Comparison of ENCODE assay signal across 1 cellular context in genomic region chr15:62068071-62068786, GRCh38.
A peak's percentile ranks its signal among the peaks of the same experiment; 100 is the strongest.
TF ChIP-seq lines count a peak whose summit lies in the region.

No MANE protein-coding gene starts in this region.

TF ChIP-seq in HepG2, 621 proteins besides CTCF, POLR2A, EP300 and RAD21 (continues in another document):
- peak; percentile 48 to 57; a peak in 2 of 4 replicates for TF ChIP-seq HMGXB4 (CRISPR knock-in tag; IDR thresholded peaks at IDR 0.05; ENCODE audit: borderline replicate concordance in 1 of 2, low read depth in 1 of 2)
- 0 out of 2 replicates have a peak, but pooled peaks have one; percentile 29 for TF ChIP-seq ZNF891 (CRISPR knock-in tag; IDR thresholded peaks at IDR 0.05)
- TF ChIP-seq ZNF180 (CRISPR knock-in tag; IDR thresholded peaks at IDR 0.05; ENCODE audit: borderline replicate concordance, low read depth), result no peak
- TF ChIP-seq ZNF275 (CRISPR knock-in tag; IDR thresholded peaks at IDR 0.05; ENCODE audit: borderline replicate concordance), result no peak
- TF ChIP-seq RXRB (CRISPR knock-in tag; IDR thresholded peaks at IDR 0.05; ENCODE audit: borderline replicate concordance), result 0 out of 2 replicates have a peak, but pooled peaks have one; percentile 25
- no peak for TF ChIP-seq ZNF101 (CRISPR knock-in tag; IDR thresholded peaks at IDR 0.05; ENCODE audit: borderline replicate concordance, low read depth)
- TF ChIP-seq ADNP (CRISPR knock-in tag; IDR thresholded peaks at IDR 0.05), result no peak
- 0 out of 2 replicates have a peak, but pooled peaks have one; percentile 39 for TF ChIP-seq BCL6 (CRISPR knock-in tag; IDR thresholded peaks at IDR 0.05)
- 0 out of 2 replicates have a peak, but pooled peaks have one; percentile 21 for TF ChIP-seq KAT8 (CRISPR knock-in tag; IDR thresholded peaks at IDR 0.05)
- 0 out of 2 replicates have a peak, but pooled peaks have one; percentile 27 for TF ChIP-seq ZNF331 (CRISPR knock-in tag; IDR thresholded peaks at IDR 0.05)
- peak; percentile 65 for TF ChIP-seq SAP130 (CRISPR knock-in tag; IDR thresholded peaks at IDR 0.05; ENCODE audit: low read depth)
- peak; percentile 78 for TF ChIP-seq ZFY (CRISPR knock-in tag; IDR thresholded peaks at IDR 0.05)
- no peak for TF ChIP-seq POLR2AphosphoS5 (IDR thresholded peaks at IDR 0.05; ENCODE audit: low read depth, low read length)
- TF ChIP-seq ZNF768 (CRISPR knock-in tag; IDR thresholded peaks at IDR 0.05), result peak; percentile 75
- TF ChIP-seq SMYD3 (CRISPR knock-in tag; IDR thresholded peaks at IDR 0.05), result no peak
- 0 out of 2 replicates have a peak, but pooled peaks have one; percentile 47 for TF ChIP-seq ZNF670 (CRISPR knock-in tag; IDR thresholded peaks at IDR 0.05; ENCODE audit: borderline replicate concordance)
- TF ChIP-seq ZNF841 (CRISPR knock-in tag; IDR thresholded peaks at IDR 0.05; ENCODE audit: borderline replicate concordance), result peak; percentile 30; the same call in 1 of the 2 replicates
- no peak for TF ChIP-seq REL (CRISPR knock-in tag; conservative IDR thresholded peaks at IDR 0.05)
- TF ChIP-seq KLF11 (CRISPR knock-in tag; IDR thresholded peaks at IDR 0.05), result no peak
- no peak for TF ChIP-seq ETS1 (CRISPR knock-in tag; IDR thresholded peaks at IDR 0.05)
- no peak for TF ChIP-seq ZNF513 (CRISPR knock-in tag; conservative IDR thresholded peaks at IDR 0.05)
- no peak for TF ChIP-seq IRF1 (CRISPR knock-in tag; IDR thresholded peaks at IDR 0.05; ENCODE audit: low read depth)
- peak; percentile 49; the same call in 1 of the 2 replicates for TF ChIP-seq GABPB1 (CRISPR knock-in tag; IDR thresholded peaks at IDR 0.05)
- no peak for TF ChIP-seq PLRG1 (conservative IDR thresholded peaks at IDR 0.05)
- TF ChIP-seq MYPOP (CRISPR knock-in tag; IDR thresholded peaks at IDR 0.05), result 0 out of 2 replicates have a peak, but pooled peaks have one; percentile 34
- TF ChIP-seq PHF5A (CRISPR knock-in tag; IDR thresholded peaks at IDR 0.05; ENCODE audit: low read depth, unreplicated experiment), result no peak
- TF ChIP-seq ZNF33B (CRISPR knock-in tag; IDR thresholded peaks at IDR 0.05), result 0 out of 2 replicates have a peak, but pooled peaks have one; percentile 30
- TF ChIP-seq ZNF788 (CRISPR knock-in tag; IDR thresholded peaks at IDR 0.05; ENCODE audit: borderline replicate concordance), result peak; percentile 39; the same call in 1 of the 2 replicates
- no peak for TF ChIP-seq ZNF616 (CRISPR knock-in tag; IDR thresholded peaks at IDR 0.05; ENCODE audit: low read depth)
- TF ChIP-seq RXRA (CRISPR knock-in tag; IDR thresholded peaks at IDR 0.05), result 0 out of 2 replicates have a peak, but pooled peaks have one; percentile 28
- no peak for TF ChIP-seq SP5 (CRISPR knock-in tag; IDR thresholded peaks at IDR 0.05; ENCODE audit: borderline replicate concordance, low read depth)
- peak; percentile 34; the same call in 1 of the 2 replicates for TF ChIP-seq ZNF776 (CRISPR knock-in tag; IDR thresholded peaks at IDR 0.05)
- TF ChIP-seq DNMT1 (CRISPR knock-in tag; IDR thresholded peaks at IDR 0.05), result no peak
- TF ChIP-seq FOXC1 (CRISPR knock-in tag; IDR thresholded peaks at IDR 0.05; ENCODE audit: borderline replicate concordance), result 0 out of 2 replicates have a peak, but pooled peaks have one; percentile 37
- peak; percentile 64; the same call in 1 of the 2 replicates for TF ChIP-seq ZNF800 (CRISPR knock-in tag; IDR thresholded peaks at IDR 0.05)
- TF ChIP-seq ZNF280D (CRISPR knock-in tag; IDR thresholded peaks at IDR 0.05), result no peak
- 0 out of 2 replicates have a peak, but pooled peaks have one; percentile 40 for TF ChIP-seq REPIN1 (CRISPR knock-in tag; IDR thresholded peaks at IDR 0.05; ENCODE audit: borderline replicate concordance, low read depth)
- peak; percentile 15; the same call in 1 of the 2 replicates for TF ChIP-seq ESRRA (CRISPR knock-in tag; IDR thresholded peaks at IDR 0.05; ENCODE audit: low read depth)
- TF ChIP-seq ZBTB49 (CRISPR knock-in tag; IDR thresholded peaks at IDR 0.05; ENCODE audit: borderline replicate concordance), result no peak
- no peak for TF ChIP-seq ZNF770 (CRISPR knock-in tag; IDR thresholded peaks at IDR 0.05)
- peak; percentile 42; the same call in 1 of the 2 replicates for TF ChIP-seq ZNF430 (CRISPR knock-in tag; IDR thresholded peaks at IDR 0.05)
- TF ChIP-seq ZNF747 (CRISPR knock-in tag; IDR thresholded peaks at IDR 0.05; ENCODE audit: borderline replicate concordance), result no peak
